Comparison of ENCODE assay signal across 9 cellular contexts in genomic region chr6:87182321-87182720, GRCh38. TPM values are rescaled to one million over a fixed set of nuclear protein-coding genes. Genes with fewer than 3 reads are reported as not detected.
DNase-seq lines count a peak whose midpoint lies in the region; ATAC-seq and TF ChIP-seq lines count a peak whose summit lies in the region.
"Had no signal": no experiment of that assay in that cellular context is flagged by ENCODE, and none has a peak within 500 bp of the region (broad histone marks: within the 10 kb centered on the region; RNA-seq: fewer than 3 reads in every experiment).

No MANE protein-coding gene starts in this region.

- no peaks in the 10 kb centered on the region for H3K27me3 Mint-ChIP-seq in activated naive CD8-positive, alpha-beta T cell treated with anti-CD3 and anti-CD28 coated beads for 36 hours
- no peaks in the 10 kb centered on the region for H3K27me3 Mint-ChIP-seq in CD14-positive monocyte (ENCODE audit: low read depth in 3 of 3)

- TF ChIP-seq CTCF in CD14-positive monocyte (IDR thresholded peaks at IDR 0.05), result no peak

- peak overlapping the region; percentile 48 for H3K4me3 Mint-ChIP-seq in activated naive CD8-positive, alpha-beta T cell treated with anti-CD3 and anti-CD28 coated beads for 36 hours
- no peak overlapping the region for H3K4me3 Mint-ChIP-seq in CD14-positive monocyte

- H3K4me1 Mint-ChIP-seq in activated naive CD8-positive, alpha-beta T cell treated with anti-CD3 and anti-CD28 coated beads for 36 hours, result peaks cover 73% of the 10 kb centered on the region
- peaks cover 19% of the 10 kb centered on the region for H3K4me1 Mint-ChIP-seq in CD14-positive monocyte

- peak; percentile 82 for ATAC-seq in GM18511 (IDR thresholded peaks at IDR 0.05; ENCODE audit: unreplicated experiment)
- ATAC-seq in GM19452 (IDR thresholded peaks at IDR 0.05; ENCODE audit: unreplicated experiment), result peak; percentile 74
- ATAC-seq in HG03025 (IDR thresholded peaks at IDR 0.05; ENCODE audit: low FRiP score, unreplicated experiment), result peak; percentile 42
- ATAC-seq: left lobe of liver had no signal

- H3K36me3 Mint-ChIP-seq in activated naive CD8-positive, alpha-beta T cell treated with anti-CD3 and anti-CD28 coated beads for 36 hours, result peaks cover 63% of the 10 kb centered on the region
- H3K36me3 Mint-ChIP-seq in CD14-positive monocyte, result peaks cover 14 to 38% of the 10 kb centered on the region in 2 donors

- H3K9me3 Mint-ChIP-seq in activated naive CD8-positive, alpha-beta T cell treated with anti-CD3 and anti-CD28 coated beads for 36 hours, result peaks cover 3% of the 10 kb centered on the region
- H3K9me3 Mint-ChIP-seq in CD14-positive monocyte, result peaks cover 0 to 1% (median 0%) of the 10 kb centered on the region in 7 donors

- peak overlapping the region; percentile 90 for H3K27ac Mint-ChIP-seq in activated naive CD8-positive, alpha-beta T cell treated with anti-CD3 and anti-CD28 coated beads for 36 hours
- H3K27ac Mint-ChIP-seq in CD14-positive monocyte, result no peak overlapping the region

- intact Hi-C loops in CD14-positive monocyte (cut with micrococcal nuclease), result no loop called here

- DNase-seq in activated naive CD8-positive, alpha-beta T cell treated with anti-CD3 and anti-CD28 coated beads for 36 hours, result no peak
- no peak for DNase-seq in cerebellar nuclear complex (lab: John Stamatoyannopoulos, UW)
- DNase-seq in CD14-positive monocyte (ENCODE audit: low spot score), result no peak
- no peak for DNase-seq in central memory CD4-positive, alpha-beta T cell
- no peak for DNase-seq in DMS79 treated with DMSO at 0.1 percent for 48 hours (lab: John Stamatoyannopoulos, UW)

RNA-seq across cellular contexts. Expression of gene ZNF292, which starts 27.0 kb away (rescaled TPM):
- 10 to 100 TPM; 42.6 to 45.9 TPM for total RNA-seq in activated naive CD8-positive, alpha-beta T cell treated with anti-CD3 and anti-CD28 coated beads for 36 hours
- 1 to 10 TPM; 4.8 to 7.6 TPM for polyA plus RNA-seq in CD14-positive monocyte
